ENCODE assay signal across 25 cellular contexts in the genomic region with DNA sequence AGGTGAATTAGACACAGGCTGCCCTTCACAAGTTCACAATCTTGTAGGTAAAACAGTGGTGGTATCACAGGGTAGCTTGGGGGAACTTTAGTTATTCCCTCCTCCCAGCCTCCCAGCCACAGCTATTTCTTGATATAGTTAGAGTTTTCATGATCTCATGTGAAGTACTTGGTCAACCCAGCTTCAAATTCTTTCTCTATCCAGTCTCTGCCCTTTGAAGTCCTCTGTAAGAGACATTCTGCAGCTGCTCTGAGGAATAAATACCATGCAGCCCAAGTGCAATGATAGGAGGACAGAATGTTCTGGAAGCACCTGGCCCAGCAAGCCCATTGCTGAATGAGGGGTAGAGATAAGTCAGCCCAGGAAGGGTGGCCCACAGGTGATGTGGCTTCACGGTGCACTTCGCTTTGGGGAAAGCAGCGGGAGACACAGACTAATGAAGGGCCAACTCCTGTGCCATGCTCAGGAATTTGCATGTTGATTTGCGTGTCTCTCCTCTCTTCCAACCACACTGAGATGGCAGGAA.
"Had no signal": no experiment of that assay in that cellular context is flagged by ENCODE, and none has a peak within 500 bp of the region (broad histone marks: within the 10 kb centered on the region; RNA-seq: fewer than 3 reads in every experiment).

No MANE protein-coding gene starts in this region.

- H3K27me3 ChIP-seq: ascending aorta, brain microvascular endothelial cell, foreskin keratinocyte, hepatocyte, sigmoid colon, upper lobe of left lung had no signal

- H3K27me3 Mint-ChIP-seq: activated naive CD4-positive, alpha-beta T cell treated with anti-CD3 and anti-CD28 coated beads, Interleukin-2, amount 50 U/mL, for 24 hours had no signal

- DNase-seq: activated CD4-positive, alpha-beta T cell treated with anti-CD3 and anti-CD28 coated beads, Interleukin-2, amount 10 ng/mL, durations not matched to agents 24 days and 14 days; activated CD8-positive, alpha-beta memory T cell treated with anti-CD3 and anti-CD28 coated beads, Interleukin-2, amount 10 ng/mL, durations not matched to agents 7 days and 5 days; activated CD8-positive, alpha-beta T cell treated with anti-CD3 and anti-CD28 coated beads for 36 hours; activated gamma-delta T cell treated with Interleukin-2 at 50 U/mL for 16 hours; activated T-cell treated with anti-CD3 and anti-CD28 coated beads for 4 hours; brain microvascular endothelial cell; caudate nucleus; dermis blood vessel endothelial cell; effector CD8-positive, alpha-beta T cell; erythroblast; foreskin keratinocyte; occipital lobe; retina; sigmoid colon; stimulated activated CD4-positive, alpha-beta T cell treated with anti-CD3 and anti-CD28 coated beads, Interleukin-4, amount 100 ng/mL, for 24 hours; stimulated activated naive CD4-positive, alpha-beta T cell treated with Interleukin-2 at 50 U/mL for 16 hours; T-cell; upper lobe of left lung had no signal

- H3K4me3 Mint-ChIP-seq: activated CD4-positive, alpha-beta T cell treated with anti-CD3 and anti-CD28 coated beads, Interleukin-2, amount 10 ng/mL, durations not matched to agents 24 days and 14 days; activated CD8-positive, alpha-beta memory T cell treated with anti-CD3 and anti-CD28 coated beads, Interleukin-2, amount 10 ng/mL, durations not matched to agents 7 days and 5 days; activated CD8-positive, alpha-beta T cell treated with anti-CD3 and anti-CD28 coated beads for 36 hours; activated naive CD4-positive, alpha-beta T cell treated with anti-CD3 and anti-CD28 coated beads, Interleukin-2, amount 50 U/mL, for 24 hours; neural crest cell; T-cell; T-helper 2 cell treated with Interferon-gamma antibody and Interleukin-4, amounts not matched to agents 5 μg/mL and 100 μg/mL, for 36 hours had no signal

- ATAC-seq: activated CD4-positive, CD25-positive, alpha-beta regulatory T cell treated with anti-CD3 and anti-CD28 coated beads, Interleukin-2, amount 50 U/mL, for 24 hours; activated CD8-positive, alpha-beta memory T cell treated with anti-CD3 and anti-CD28 coated beads, Interleukin-2, amount 10 ng/mL, durations not matched to agents 7 days and 5 days; activated CD8-positive, alpha-beta T cell treated with anti-CD3 and anti-CD28 coated beads for 36 hours; foreskin keratinocyte; T-cell had no signal

- H3K4me1 ChIP-seq: ascending aorta, foreskin keratinocyte, upper lobe of left lung had no signal

- H3K4me2 ChIP-seq: hepatocyte had no signal

- H3K27ac Mint-ChIP-seq: activated CD4-positive, alpha-beta T cell treated with anti-CD3 and anti-CD28 coated beads, Interleukin-2, amount 10 ng/mL, durations not matched to agents 24 days and 14 days; activated CD8-positive, alpha-beta memory T cell treated with anti-CD3 and anti-CD28 coated beads, Interleukin-2, amount 10 ng/mL, durations not matched to agents 7 days and 5 days; activated CD8-positive, alpha-beta T cell treated with anti-CD3 and anti-CD28 coated beads for 36 hours; activated naive CD4-positive, alpha-beta T cell treated with anti-CD3 and anti-CD28 coated beads, Interleukin-2, amount 50 U/mL, for 24 hours; T-cell; T-helper 2 cell treated with Interferon-gamma antibody and Interleukin-4, amounts not matched to agents 5 μg/mL and 100 μg/mL, for 36 hours had no signal

- H2AFZ ChIP-seq: hepatocyte had no signal

- H3K4me3 ChIP-seq: ascending aorta, hepatocyte, sigmoid colon, upper lobe of left lung had no signal

- H3K4me1 Mint-ChIP-seq: activated CD4-positive, alpha-beta T cell treated with anti-CD3 and anti-CD28 coated beads, Interleukin-2, amount 10 ng/mL, durations not matched to agents 24 days and 14 days; activated CD8-positive, alpha-beta memory T cell treated with anti-CD3 and anti-CD28 coated beads, Interleukin-2, amount 10 ng/mL, durations not matched to agents 7 days and 5 days; activated naive CD4-positive, alpha-beta T cell treated with anti-CD3 and anti-CD28 coated beads, Interleukin-2, amount 50 U/mL, for 24 hours; neural crest cell; T-cell had no signal

- H3K9me3 Mint-ChIP-seq: activated CD4-positive, alpha-beta T cell treated with anti-CD3 and anti-CD28 coated beads, Interleukin-2, amount 10 ng/mL, durations not matched to agents 24 days and 14 days; activated CD8-positive, alpha-beta T cell treated with anti-CD3 and anti-CD28 coated beads for 36 hours; activated naive CD4-positive, alpha-beta T cell treated with anti-CD3 and anti-CD28 coated beads, Interleukin-2, amount 50 U/mL, for 24 hours; neural crest cell; T-cell; T-helper 2 cell treated with Interferon-gamma antibody and Interleukin-4, amounts not matched to agents 5 μg/mL and 100 μg/mL, for 36 hours had no signal

- H3K36me3 Mint-ChIP-seq: activated CD8-positive, alpha-beta memory T cell treated with anti-CD3 and anti-CD28 coated beads, Interleukin-2, amount 10 ng/mL, durations not matched to agents 7 days and 5 days; activated naive CD4-positive, alpha-beta T cell treated with anti-CD3 and anti-CD28 coated beads, Interleukin-2, amount 50 U/mL, for 24 hours; T-cell had no signal

- H3K9me3 ChIP-seq: ascending aorta, sigmoid colon, upper lobe of left lung had no signal

- H3K36me3 ChIP-seq: ascending aorta, brain microvascular endothelial cell, sigmoid colon, upper lobe of left lung had no signal

- H3K27ac ChIP-seq: ascending aorta, brain microvascular endothelial cell, foreskin keratinocyte, hepatocyte, sigmoid colon, VCaP had no signal
